12 cellular contexts compared by ENCODE assay signal in the genomic region with DNA sequence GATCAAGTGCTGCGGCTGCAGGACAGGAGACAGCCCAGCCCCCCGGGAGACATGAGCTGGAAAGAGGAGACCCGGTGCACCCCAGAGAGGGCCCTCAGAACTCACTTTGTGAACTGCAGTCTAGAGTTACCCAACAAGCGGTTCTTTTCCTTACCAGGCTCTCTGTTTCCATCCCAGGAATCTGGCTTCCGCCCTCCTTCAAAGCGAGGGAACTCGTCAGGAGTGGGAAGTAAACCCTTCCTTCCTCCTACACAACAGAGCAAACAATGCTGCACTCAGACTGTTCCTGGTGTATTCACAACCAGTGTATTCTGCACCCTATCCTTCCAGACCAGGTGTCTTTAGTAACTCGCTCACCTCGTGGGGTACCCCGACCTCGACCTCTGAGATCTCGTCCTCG. TPM values are rescaled to one million over a fixed set of nuclear protein-coding genes. Genes with fewer than 3 reads are reported as not detected.
DNase-seq lines count a peak whose midpoint lies in the region; TF ChIP-seq lines count a peak whose summit lies in the region.
"Had no signal": no experiment of that assay in that cellular context is flagged by ENCODE, and none has a peak within 500 bp of the region (broad histone marks: within the 10 kb centered on the region; RNA-seq: fewer than 3 reads in every experiment).

No MANE protein-coding gene starts in this region.

- POLR2A ChIA-PET in HEK293 (lab: Yijun Ruan, JAX) (no interaction called here), HEK293T (lab: Yijun Ruan, JAX) (interaction anchor here (1.7 kb wide), 1 partner anchor 8 kb away, joined by 6 read pairs; a partner anchor contains a TSS)

- TF ChIP-seq POLR2A in esophagus muscularis mucosa (IDR thresholded peaks at IDR 0.05; ENCODE audit: low read depth), result no peak

- H3K9me3 ChIP-seq in HEK293 (ENCODE audit: control insufficient read depth, insufficient read depth, low read depth, low read length), result no peaks in the 10 kb centered on the region
- no peaks in the 10 kb centered on the region for H3K9me3 ChIP-seq in esophagus muscularis mucosa
- H3K9me3 ChIP-seq: BLaER1 treated with 17β-estradiol and CSF1 and Interleukin-3, amounts not matched to agents 10 nM and 100 nM had no signal

- 89% methylated on average over 13 of the region's 13 CpGs for WGBS in esophagus muscularis mucosa

- H3K36me3 ChIP-seq in HEK293 (ENCODE audit: control insufficient read depth in 2 of 2, insufficient read depth in 1 of 2, low read length in 2 of 2) (peaks cover 11 to 85% of the 10 kb centered on the region in 2 experiments), esophagus muscularis mucosa (peaks cover 24 to 69% (median 60%) of the 10 kb centered on the region in 4 donors)

- no peaks in the 10 kb centered on the region for H3K4me1 ChIP-seq in HEK293 (ENCODE audit: control insufficient read depth, insufficient read depth, low read length)
- peaks cover 10 to 20% (median 14%) of the 10 kb centered on the region in 4 donors for H3K4me1 ChIP-seq in esophagus muscularis mucosa

- H3K27me3 Mint-ChIP-seq in activated naive CD4-positive, alpha-beta T cell treated with anti-CD3 and anti-CD28 coated beads, Interleukin-2, amount 50 U/mL, for 24 hours, result no peaks in the 10 kb centered on the region
- H3K27me3 Mint-ChIP-seq: CD4-positive, alpha-beta memory T cell had no signal

- intact Hi-C loops in esophagus muscularis mucosa (cut with DNase I), result no loop called here

- H3K4me3 ChIP-seq in HEK293 (ENCODE audit: low read depth, low read length), result no peak overlapping the region
- H3K4me3 ChIP-seq in esophagus muscularis mucosa, result no peak overlapping the region
- H3K4me3 ChIP-seq: BLaER1 treated with 17β-estradiol and CSF1 and Interleukin-3, amounts not matched to agents 10 nM and 100 nM; GM12878 had no signal

- CTCF ChIA-PET in HEK293 (lab: Yijun Ruan, JAX), result no interaction called here
- CTCF ChIA-PET in HEK293T (lab: Yijun Ruan, JAX), result no interaction called here

- no peaks in the 10 kb centered on the region for H3K9me3 Mint-ChIP-seq in activated naive CD4-positive, alpha-beta T cell treated with anti-CD3 and anti-CD28 coated beads, Interleukin-2, amount 50 U/mL, for 24 hours
- H3K9me3 Mint-ChIP-seq: CD4-positive, alpha-beta memory T cell had no signal

- H3K27me3 ChIP-seq in esophagus muscularis mucosa, result no peaks in the 10 kb centered on the region
- H3K27me3 ChIP-seq: BLaER1 treated with 17β-estradiol and CSF1 and Interleukin-3, amounts not matched to agents 10 nM and 100 nM had no signal

- peaks cover 12% of the 10 kb centered on the region for H3K36me3 Mint-ChIP-seq in activated naive CD4-positive, alpha-beta T cell treated with anti-CD3 and anti-CD28 coated beads, Interleukin-2, amount 50 U/mL, for 24 hours

- TF ChIP-seq EP300 in esophagus muscularis mucosa (IDR thresholded peaks at IDR 0.05), result no peak

- H3K4me1 Mint-ChIP-seq in activated naive CD4-positive, alpha-beta T cell treated with anti-CD3 and anti-CD28 coated beads, Interleukin-2, amount 50 U/mL, for 24 hours, result peaks cover 16% of the 10 kb centered on the region

- no peak overlapping the region for H3K4me3 Mint-ChIP-seq in activated naive CD4-positive, alpha-beta T cell treated with anti-CD3 and anti-CD28 coated beads, Interleukin-2, amount 50 U/mL, for 24 hours

- no peak for TF ChIP-seq CTCF in HEK293 (tag by site-specific recombination; IDR thresholded peaks at IDR 0.05)
- no peak for TF ChIP-seq CTCF in esophagus muscularis mucosa (IDR thresholded peaks at IDR 0.05)

- DNase-seq in activated naive CD4-positive, alpha-beta T cell treated with anti-CD3 and anti-CD28 coated beads, Interleukin-2, amount 50 U/mL, for 16 hours, result no peak
- DNase-seq in esophagus muscularis mucosa (ENCODE audit: extremely low spot score) (peak; percentile 37), HEK293T (ENCODE audit: extremely low spot score) (no peak), RPMI8226 (no peak)
- DNase-seq in central memory CD4-positive, alpha-beta T cell, result no peak
- DNase-seq: ACHN; CD4-positive, alpha-beta memory T cell; DMS79 had no signal

- H3K27ac ChIP-seq in HEK293 (ENCODE audit: extremely low read depth, low read depth, low read length) (no peak overlapping the region), esophagus muscularis mucosa (replicated peaks in 1 of 4) (no peak overlapping the region)
- H3K27ac ChIP-seq: BLaER1 treated with 17β-estradiol and CSF1 and Interleukin-3, amounts not matched to agents 10 nM and 100 nM had no signal

- H3K27ac Mint-ChIP-seq in activated naive CD4-positive, alpha-beta T cell treated with anti-CD3 and anti-CD28 coated beads, Interleukin-2, amount 50 U/mL, for 24 hours, result peak overlapping the region; percentile 23

TF ChIP-seq in HEK293, 187 proteins besides CTCF, POLR2A, EP300 and RAD21:
- peak; percentile 42; the same call in 1 of the 2 replicates for TF ChIP-seq EGR2 (tag by site-specific recombination; IDR thresholded peaks at IDR 0.05; ENCODE audit: low read depth)
- TF ChIP-seq GFI1B (tag by site-specific recombination; IDR thresholded peaks at IDR 0.05), result no peak
- peak; percentile 37 for TF ChIP-seq ZFHX2 (tag by site-specific recombination; conservative IDR thresholded peaks at IDR 0.05)

TF ChIP-seq in HEK293T, 16 proteins besides CTCF, POLR2A, EP300 and RAD21:
- TF ChIP-seq, protein P1, sequence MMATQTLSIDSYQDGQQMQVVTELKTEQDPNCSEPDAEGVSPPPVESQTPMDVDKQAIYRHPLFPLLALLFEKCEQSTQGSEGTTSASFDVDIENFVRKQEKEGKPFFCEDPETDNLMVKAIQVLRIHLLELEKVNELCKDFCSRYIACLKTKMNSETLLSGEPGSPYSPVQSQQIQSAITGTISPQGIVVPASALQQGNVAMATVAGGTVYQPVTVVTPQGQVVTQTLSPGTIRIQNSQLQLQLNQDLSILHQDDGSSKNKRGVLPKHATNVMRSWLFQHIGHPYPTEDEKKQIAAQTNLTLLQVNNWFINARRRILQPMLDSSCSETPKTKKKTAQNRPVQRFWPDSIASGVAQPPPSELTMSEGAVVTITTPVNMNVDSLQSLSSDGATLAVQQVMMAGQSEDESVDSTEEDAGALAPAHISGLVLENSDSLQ (IDR thresholded peaks at IDR 0.05), result no peak
- TF ChIP-seq TARDBP (IDR thresholded peaks at IDR 0.05), result no peak
- TF ChIP-seq SUZ12 (IDR thresholded peaks at IDR 0.05), result no peak
- TF ChIP-seq BHLHE40 (IDR thresholded peaks at IDR 0.05; ENCODE audit: borderline replicate concordance), result no peak
- no peak for TF ChIP-seq HDGF (IDR thresholded peaks at IDR 0.05; ENCODE audit: borderline replicate concordance)
- no peak for TF ChIP-seq ARNT (IDR thresholded peaks at IDR 0.05)
- no peak for TF ChIP-seq FOXK2 (IDR thresholded peaks at IDR 0.05)
- TF ChIP-seq FOXA1 (IDR thresholded peaks at IDR 0.05), result no peak
- no peak for TF ChIP-seq ELF4 (IDR thresholded peaks at IDR 0.05)
- TF ChIP-seq L3MBTL2 (conservative IDR thresholded peaks at IDR 0.05), result no peak
- TF ChIP-seq NFRKB (IDR thresholded peaks at IDR 0.05), result no peak
- no peak for TF ChIP-seq SP1 (IDR thresholded peaks at IDR 0.05)
- TF ChIP-seq LEF1 (IDR thresholded peaks at IDR 0.05; ENCODE audit: borderline replicate concordance), result no peak
- TF ChIP-seq ZNF384 (IDR thresholded peaks at IDR 0.05), result no peak
- TF ChIP-seq FOXM1 (IDR thresholded peaks at IDR 0.05; ENCODE audit: borderline replicate concordance), result no peak

RNA-seq across cellular contexts. Expression of a gene that starts 8.0 kb away (rescaled TPM):
- 10 to 100 TPM in 1 of 4 donors, 1 to 10 TPM in 3; 5.8 to 11.8 (median 9.4) TPM for total RNA-seq in esophagus muscularis mucosa

RNA-seq across cellular contexts. Expression of a gene that starts 34.0 kb away (rescaled TPM):
- 100 to 1,000 TPM in 3 of 4 donors, 10 to 100 TPM in 1; 99.2 to 342 (median 175) TPM for total RNA-seq in esophagus muscularis mucosa
